In genomic region chr7:151008143-151008510, GRCh38 we compare ENCODE assay signal across 8 cellular contexts. TPM values are rescaled to one million over a fixed set of nuclear protein-coding genes. Genes with fewer than 3 reads are reported as not detected.
DNase-seq lines count a peak whose midpoint lies in the region; ATAC-seq and TF ChIP-seq lines count a peak whose summit lies in the region.

No MANE protein-coding gene starts in this region.

- H3K36me3 Mint-ChIP-seq in effector memory CD8-positive, alpha-beta T cell (ENCODE audit: insufficient read depth), result peaks cover 13% of the 10 kb centered on the region
- H3K36me3 Mint-ChIP-seq in natural killer cell, result no peaks in the 10 kb centered on the region

- intact Hi-C loops in natural killer cell (cut with micrococcal nuclease), result no loop called here

- H3K27me3 Mint-ChIP-seq in effector memory CD8-positive, alpha-beta T cell, result no peaks in the 10 kb centered on the region
- H3K27me3 Mint-ChIP-seq in natural killer cell (ENCODE audit: low read depth in 2 of 2), result peaks cover 0 to 8% of the 10 kb centered on the region in 2 donors

- ATAC-seq in effector memory CD8-positive, alpha-beta T cell (replicated peaks), result peak; percentile 42
- peak in 2 of 3 donors; percentile 16 to 39 for ATAC-seq in natural killer cell

- H3K4me3 Mint-ChIP-seq in effector memory CD8-positive, alpha-beta T cell, result peak overlapping the region; percentile 75 to 84
- H3K4me3 Mint-ChIP-seq in natural killer cell, result peak overlapping the region; percentile 74

- H3K4me3 ChIP-seq in GM12875 (ENCODE audit: low read depth, low read length), result peak overlapping the region; percentile 46

- no peak for DNase-seq in RWPE1 (ENCODE audit: low spot score)
- no peak for DNase-seq in effector memory CD8-positive, alpha-beta T cell
- no peak for DNase-seq in natural killer cell
- DNase-seq in hippocampal formation (lab: John Stamatoyannopoulos, UW), result no peak
- no peak for DNase-seq in NCI-H2171 (lab: John Stamatoyannopoulos, UW)
- DNase-seq in activated gamma-delta T cell (lab: John Stamatoyannopoulos, UW), result no peak
- no peak for DNase-seq in Ammon's horn (ENCODE audit: low spot score)

- peaks cover 37 to 41% of the 10 kb centered on the region in 2 donors for H3K4me1 Mint-ChIP-seq in effector memory CD8-positive, alpha-beta T cell (ENCODE audit: low read depth in 2 of 2)
- H3K4me1 Mint-ChIP-seq in natural killer cell, result peaks cover 46 to 58% of the 10 kb centered on the region in 2 donors

- H3K27ac ChIP-seq in RWPE1, result 0 out of 2 replicates have a peak overlapping the region, but pooled peaks have one; percentile 23

- TF ChIP-seq CTCF in GM12875 (IDR thresholded peaks at IDR 0.05; ENCODE audit: borderline replicate concordance, insufficient read depth, low read depth, low read length) (no peak), RWPE1 (conservative IDR thresholded peaks at IDR 0.05; ENCODE audit: low read depth) (no peak), natural killer cell (IDR thresholded peaks at IDR 0.05) (no peak)

- H3K27ac Mint-ChIP-seq in effector memory CD8-positive, alpha-beta T cell, result peak overlapping the region; percentile 82 to 88
- peak overlapping the region; percentile 76 to 85 for H3K27ac Mint-ChIP-seq in natural killer cell

- POLR2A ChIA-PET in RWPE1 (lab: Yijun Ruan, JAX; ENCODE audit: low non-redundant PET), result no interaction called here

- CTCF ChIA-PET in RWPE1 (lab: Yijun Ruan, JAX), result interaction anchor here (0.6 to 1.1 kb wide), 4 partner anchors 10 to 571 kb away, joined by 3 read pairs; no protein-coding TSS in a partner anchor

- H3K9me3 Mint-ChIP-seq in effector memory CD8-positive, alpha-beta T cell, result no peaks in the 10 kb centered on the region
- no peaks in the 10 kb centered on the region for H3K9me3 Mint-ChIP-seq in natural killer cell

RNA-seq across cellular contexts. Expression of gene ATG9B, which starts 16.2 kb away (rescaled TPM):
- total RNA-seq in natural killer cell, result 1 to 10 TPM; 4.4 to 4.6 (median 4.5) TPM

RNA-seq across cellular contexts. Expression of gene NOS3, which starts 17.3 kb away (rescaled TPM):
- total RNA-seq in natural killer cell, result 1 to 10 TPM; 2.6 to 5.9 (median 3.8) TPM

RNA-seq across cellular contexts. Expression of gene ABCB8, which starts 20.1 kb away (rescaled TPM):
- total RNA-seq in natural killer cell, result 10 to 100 TPM; 50.6 to 60.5 (median 53.7) TPM

RNA-seq across cellular contexts. Expression of gene KCNH2, which starts 30.0 kb away (rescaled TPM):
- total RNA-seq in natural killer cell, result under 1 TPM in 2 of 3 donors, not detected in 1; 0.39 to 0.60 TPM

RNA-seq across cellular contexts. Expression of gene ASIC3, which starts 40.2 kb away (rescaled TPM):
- total RNA-seq in natural killer cell, result 1 to 10 TPM; 5.7 to 7.9 (median 5.9) TPM
